In genomic region chr15:84387086-84387485, GRCh38 we compare ENCODE assay signal across 1 cellular context.
TF ChIP-seq lines count a peak whose summit lies in the region.

No MANE protein-coding gene starts in this region.

TF ChIP-seq in WTC11, 78 proteins besides CTCF, POLR2A, EP300 and RAD21 (continued from another document):
- TF ChIP-seq AR (CRISPR knock-in tag; IDR thresholded peaks at IDR 0.05): no peak
- TF ChIP-seq OVOL2 (CRISPR knock-in tag; IDR thresholded peaks at IDR 0.05; ENCODE audit: borderline replicate concordance): no peak
- no peak for TF ChIP-seq ZNF281 (CRISPR knock-in tag; IDR thresholded peaks at IDR 0.05)
